17 cellular contexts compared by ENCODE assay signal in the genomic region with DNA sequence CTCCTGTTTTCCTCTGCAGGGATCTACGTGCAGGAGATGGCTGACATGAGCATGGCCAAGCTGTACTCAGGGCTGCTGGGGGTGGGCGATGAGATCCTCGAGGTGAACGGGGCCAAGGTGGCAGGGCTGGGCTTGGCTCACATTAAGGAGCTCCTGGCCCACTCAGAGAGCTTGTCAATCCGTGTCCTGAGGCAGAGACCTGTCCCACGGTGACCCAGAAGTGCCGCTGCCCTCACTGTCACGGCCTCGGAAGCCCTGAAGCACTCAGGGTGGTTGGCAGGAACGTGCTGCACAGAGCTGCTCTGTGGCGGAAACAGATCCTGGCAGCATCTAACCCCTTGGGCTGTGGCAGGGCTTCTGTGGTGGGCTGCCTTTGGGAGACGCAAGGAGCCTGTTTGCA.
"Had no signal": no experiment of that assay in that cellular context is flagged by ENCODE, and none has a peak within 500 bp of the region (broad histone marks: within the 10 kb centered on the region; RNA-seq: fewer than 3 reads in every experiment).

No MANE protein-coding gene starts in this region.

- H3K27ac ChIP-seq: colonic mucosa, esophagus squamous epithelium, gastroesophageal sphincter, skin epidermis, stomach, upper lobe of left lung, vagina had no signal

- DNase-seq: cerebellar nuclear complex; colonic mucosa; dermis blood vessel endothelial cell; esophagus squamous epithelium; foreskin fibroblast; mammary epithelial cell; mucosa of descending colon; naive thymus-derived CD8-positive, alpha-beta T cell; stimulated activated CD4-positive, alpha-beta T cell treated with anti-CD3 and anti-CD28 coated beads, Interleukin-12 subunit alpha, Interleukin-12 subunit beta, amount 100 ng/mL, for 4 hours; stimulated activated naive CD4-positive, alpha-beta T cell; stomach; substantia nigra had no signal

- H3K4me3 ChIP-seq: colonic mucosa, esophagus squamous epithelium, gastroesophageal sphincter, mucosa of descending colon, skin epidermis, stomach, upper lobe of left lung, vagina had no signal

- H3K9me3 ChIP-seq: colonic mucosa, esophagus squamous epithelium, gastroesophageal sphincter, mucosa of descending colon, vagina had no signal

- H3K27me3 ChIP-seq: colonic mucosa, esophagus squamous epithelium, gastroesophageal sphincter, stomach, upper lobe of left lung, vagina had no signal

- H3K4me3 Mint-ChIP-seq: naive thymus-derived CD8-positive, alpha-beta T cell had no signal

- H3K27ac Mint-ChIP-seq: naive thymus-derived CD8-positive, alpha-beta T cell had no signal

- H3K4me1 ChIP-seq: colonic mucosa had no signal

- ATAC-seq: gastroesophageal sphincter; mucosa of descending colon; naive thymus-derived CD8-positive, alpha-beta T cell; sciatic nerve had no signal

- H3K36me3 ChIP-seq: colonic mucosa had no signal
